1 cellular context compared by ENCODE assay signal in genomic region chr9:137319976-137320551, GRCh38.
TF ChIP-seq lines count a peak whose summit lies in the region.

No MANE protein-coding gene starts in this region.

TF ChIP-seq in HEK293, 187 proteins besides CTCF, POLR2A, EP300 and RAD21 (continued from another document):
- TF ChIP-seq ZFHX2 (tag by site-specific recombination; conservative IDR thresholded peaks at IDR 0.05) (0 out of 2 replicates have a peak, but pooled peaks have one; percentile 5), ZNF501 (tag by site-specific recombination; IDR thresholded peaks at IDR 0.05) (no peak), GLIS2 (tag by site-specific recombination; IDR thresholded peaks at IDR 0.05) (0 out of 2 replicates have a peak, but pooled peaks have one; percentile 2)
